29 cellular contexts compared by ENCODE assay signal in genomic region chr18:59569321-59569720, GRCh38.
"Had no signal": no experiment of that assay in that cellular context is flagged by ENCODE, and none has a peak within 500 bp of the region (broad histone marks: within the 10 kb centered on the region; RNA-seq: fewer than 3 reads in every experiment).

No MANE protein-coding gene starts in this region.

- H3K27ac ChIP-seq: brain microvascular endothelial cell, coronary artery, foreskin keratinocyte, heart right ventricle, left lung, pancreas, prostate gland, stomach, thyroid gland, upper lobe of right lung, VCaP had no signal

- DNase-seq: activated CD4-positive, alpha-beta memory T cell treated with anti-CD3 and anti-CD28 coated beads for 36 hours; activated CD4-positive, alpha-beta T cell treated with anti-CD3 and anti-CD28 coated beads, Interleukin-2, amount 10 ng/mL, durations not matched to agents 24 days and 14 days; activated CD8-positive, alpha-beta memory T cell treated with anti-CD3 and anti-CD28 coated beads, Interleukin-2, amount 50 U/mL, for 4 hours; activated gamma-delta T cell; activated naive CD4-positive, alpha-beta T cell treated with anti-CD3 and anti-CD28 coated beads, Interleukin-2, amount 10 ng/mL, durations not matched to agents 7 days and 5 days; activated naive CD8-positive, alpha-beta T cell treated with anti-CD3 and anti-CD28 coated beads, Interleukin-2, amount 10 ng/mL, durations not matched to agents 7 days and 5 days; activated T-cell treated with anti-CD3 and anti-CD28 coated beads, Interleukin-2, amount 50 U/mL, for 24 hours; amniotic stem cell; brain microvascular endothelial cell; effector memory CD8-positive, alpha-beta T cell; foreskin keratinocyte; heart right ventricle; kidney glomerular epithelial cell; left lung; mesendoderm; mucosa of descending colon; nucleus accumbens; pancreas; stimulated activated CD4-positive, alpha-beta T cell treated with anti-CD3 and anti-CD28 coated beads, Interleukin-1b, Interleukin-23, amount 100 ng/mL, for 48 hours; stimulated activated naive B cell treated with anti-CD40 and anti-IgM and Interleukin-4, amounts not matched to agents 10 μg/mL and 1 μg/mL and 100 μg/mL, for 72 hours; stomach; T-helper 1 cell; thyroid gland; upper lobe of right lung had no signal

- H3K4me3 ChIP-seq: coronary artery, heart right ventricle, left lung, lung, mucosa of descending colon, pancreas, prostate gland, smooth muscle cell, stomach, thyroid gland, upper lobe of right lung had no signal

- H3K36me3 ChIP-seq: brain microvascular endothelial cell, heart right ventricle, left lung, pancreas, prostate gland, stomach, thyroid gland, upper lobe of right lung had no signal

- H3K27me3 ChIP-seq: brain microvascular endothelial cell, foreskin keratinocyte, heart right ventricle, left lung, pancreas, thyroid gland had no signal

- H3K9me3 ChIP-seq: heart right ventricle, left lung, mucosa of descending colon, pancreas, prostate gland, stomach, thyroid gland, upper lobe of right lung had no signal

- H3K4me1 ChIP-seq: foreskin keratinocyte, left lung, pancreas, prostate gland, upper lobe of right lung had no signal
